ENCODE assay signal across 16 cellular contexts in the genomic region with DNA sequence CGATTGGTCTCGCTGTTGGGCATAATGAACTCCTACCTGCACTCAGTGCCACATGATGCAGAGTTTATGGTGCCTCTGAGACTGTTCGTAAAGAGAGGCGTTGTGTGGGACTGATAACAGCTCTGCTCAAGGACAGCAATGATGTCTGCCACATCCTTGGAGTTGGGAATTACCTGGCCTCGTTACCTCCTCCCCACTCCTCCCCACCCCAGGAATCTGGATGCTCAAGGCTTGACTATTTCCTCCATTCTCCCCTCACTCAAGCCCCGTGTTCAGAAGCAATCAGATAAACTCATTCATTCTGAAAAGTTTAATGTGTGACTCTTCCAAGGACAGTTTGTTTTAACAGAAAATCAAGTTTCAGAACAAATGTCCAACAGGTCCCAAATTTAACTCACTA.
A peak's percentile ranks its signal among the peaks of the same experiment; 100 is the strongest.
DNase-seq lines count a peak whose midpoint lies in the region; ATAC-seq and TF ChIP-seq lines count a peak whose summit lies in the region.
"Had no signal": no experiment of that assay in that cellular context is flagged by ENCODE, and none has a peak within 500 bp of the region (broad histone marks: within the 10 kb centered on the region; RNA-seq: fewer than 3 reads in every experiment).

No MANE protein-coding gene starts in this region.

- H2BK12ac ChIP-seq in mesenchymal stem cell (ENCODE audit: low read length in 2 of 2): peak overlapping the region; percentile 34 to 92

- DNase-seq in H7: peak; percentile 35
- DNase-seq in mammary epithelial cell: no peak
- no peak for DNase-seq in mesenchymal stem cell
- DNase-seq in suprapubic skin (ENCODE audit: low spot score in 2 of 2): no peak
- no peak for DNase-seq in stimulated activated naive CD4-positive, alpha-beta T cell (lab: John Stamatoyannopoulos, UW)
- DNase-seq in HCEC 1CT: no peak
- DNase-seq in GM10266 (ENCODE audit: extremely low spot score): no peak
- DNase-seq: COR-L47; effector memory CD8-positive, alpha-beta T cell; naive thymus-derived CD4-positive, alpha-beta T cell; NCI-H2029; NCI-H510A; stimulated activated CD4-positive, alpha-beta T cell treated with anti-CD3 and anti-CD28 coated beads, Interleukin-12 subunit alpha, Interleukin-12 subunit beta, amount 100 ng/mL, for 4 hours; WERI-Rb-1 had no signal

- no peaks in the 10 kb centered on the region for H3K79me1 ChIP-seq in mesenchymal stem cell (replicated peaks; ENCODE audit: low read length, poor library complexity, severe bottlenecking)

- no peaks in the 10 kb centered on the region for H3K79me2 ChIP-seq in mammary epithelial cell (ENCODE audit: insufficient read depth, low read length)

- H3K4ac ChIP-seq in mesenchymal stem cell (ENCODE audit: low read depth in 1 of 2, low read length in 2 of 2): peak overlapping the region in 1 of 2 experiments; percentile 81

- H2AFZ ChIP-seq in mammary epithelial cell (ENCODE audit: low read depth, low read length) (peak overlapping the region; percentile 9), mesenchymal stem cell (ENCODE audit: low read depth, low read length) (no peak overlapping the region)

- H4K20me1 ChIP-seq in mammary epithelial cell (ENCODE audit: insufficient read depth, low read length): no peaks in the 10 kb centered on the region

- TF ChIP-seq CTCF in mammary epithelial cell (conservative IDR thresholded peaks at IDR 0.05 in 1 of 2, IDR thresholded peaks at IDR 0.05 in 1 of 2; ENCODE audit: extremely low read depth in 1 of 2, insufficient read depth in 1 of 2, low read depth in 1 of 2, low read length in 2 of 2): no peak
- TF ChIP-seq CTCF in suprapubic skin (IDR thresholded peaks at IDR 0.05): no peak
- no peak for TF ChIP-seq CTCF in GM10266 (IDR thresholded peaks at IDR 0.05; ENCODE audit: control insufficient read depth, insufficient read depth, low read depth, missing control alignments)

- H3K27me3 ChIP-seq in H7 (ENCODE audit: control insufficient read depth, insufficient read depth, low read length) (no peaks in the 10 kb centered on the region), mammary epithelial cell (ENCODE audit: insufficient read depth, low read length) (no peaks in the 10 kb centered on the region), mesenchymal stem cell (ENCODE audit: control insufficient read depth in 1 of 2, insufficient read depth in 1 of 2, low read length in 2 of 2) (no peaks in the 10 kb centered on the region), suprapubic skin (no peaks in the 10 kb centered on the region)

- H2BK120ac ChIP-seq in mesenchymal stem cell (ENCODE audit: low read depth, low read length): no peak overlapping the region

- H3K14ac ChIP-seq in mesenchymal stem cell (ENCODE audit: low read length in 2 of 2): peak overlapping the region in 1 of 2 experiments; percentile 53

- no peak overlapping the region for H2BK5ac ChIP-seq in mesenchymal stem cell (ENCODE audit: low read depth, low read length, poor library complexity, severe bottlenecking)

- intact Hi-C loops in mammary epithelial cell (cut with micrococcal nuclease): no loop called here

- H3K4me2 ChIP-seq in mammary epithelial cell (ENCODE audit: insufficient read depth, low read depth, low read length): no peak overlapping the region
- H3K4me2 ChIP-seq in mesenchymal stem cell (ENCODE audit: low read length, poor library complexity, severe bottlenecking): no peak overlapping the region

- no peak for TF ChIP-seq POLR2A in suprapubic skin (IDR thresholded peaks at IDR 0.05)

- no peak for ATAC-seq in HG03457 (IDR thresholded peaks at IDR 0.05; ENCODE audit: unreplicated experiment)
- ATAC-seq: effector memory CD8-positive, alpha-beta T cell; left lobe of liver; naive thymus-derived CD4-positive, alpha-beta T cell had no signal

- TF ChIP-seq EP300 in suprapubic skin (IDR thresholded peaks at IDR 0.05): no peak

- H3K36me3 ChIP-seq in H7 (replicated peaks; ENCODE audit: control insufficient read depth, insufficient read depth, low read length) (no peaks in the 10 kb centered on the region), mammary epithelial cell (ENCODE audit: insufficient read depth, low read length) (no peaks in the 10 kb centered on the region), mesenchymal stem cell (ENCODE audit: control insufficient read depth in 1 of 2, insufficient read depth in 2 of 2, low read depth in 1 of 2, low read length in 2 of 2) (no peaks in the 10 kb centered on the region), suprapubic skin (no peaks in the 10 kb centered on the region)
- H3K36me3 ChIP-seq: WERI-Rb-1 had no signal

- H3K4me1 ChIP-seq in mammary epithelial cell (ENCODE audit: insufficient read depth, low read length) (no peaks in the 10 kb centered on the region), mesenchymal stem cell (ENCODE audit: control insufficient read depth, insufficient read depth, low read depth, low read length) (no peaks in the 10 kb centered on the region), suprapubic skin (peaks cover 36% of the 10 kb centered on the region)

- in situ Hi-C loops in mammary epithelial cell (cut with MboI; ENCODE audit: low sequenced_read_pairs in 2 of 2): no loop called here

- no peak overlapping the region for H4K91ac ChIP-seq in mesenchymal stem cell (ENCODE audit: low read length)

- BruUV-seq in mammary epithelial cell (replicated peaks; lab: Mats Ljungman, UMichigan): no TSS peak

- H3K9ac ChIP-seq in mammary epithelial cell (ENCODE audit: insufficient read depth, low read length) (no peak overlapping the region), mesenchymal stem cell (ENCODE audit: low read length) (no peak overlapping the region)

- no peak overlapping the region for H2BK15ac ChIP-seq in mesenchymal stem cell (ENCODE audit: low read depth, poor library complexity, severe bottlenecking)

- H3K18ac ChIP-seq in mesenchymal stem cell (ENCODE audit: low read depth in 1 of 2, low read length in 2 of 2): peak overlapping the region in 1 of 2 experiments; percentile 95

- peak overlapping the region; percentile 33 for H2AK5ac ChIP-seq in mesenchymal stem cell (ENCODE audit: low read length, severe bottlenecking)

- H4K8ac ChIP-seq in mesenchymal stem cell (ENCODE audit: low read length): peak overlapping the region; percentile 35

- CTCF ChIA-PET in mammary epithelial cell (lab: Charles Lee; ENCODE audit: low non-redundant PET): no interaction called here

- no peaks in the 10 kb centered on the region for H3K9me3 ChIP-seq in mammary epithelial cell (replicated peaks; ENCODE audit: insufficient read depth, low read length)
- no peaks in the 10 kb centered on the region for H3K9me3 ChIP-seq in mesenchymal stem cell (ENCODE audit: control insufficient read depth, low read length)
- no peaks in the 10 kb centered on the region for H3K9me3 ChIP-seq in suprapubic skin

- H3K4me3 ChIP-seq in H7 (ENCODE audit: insufficient read depth, low read depth, low read length) (no peak overlapping the region), mammary epithelial cell (replicated peaks in 1 of 3; ENCODE audit: insufficient read depth in 1 of 3, low read depth in 2 of 3, low read length in 3 of 3) (no peak overlapping the region), mesenchymal stem cell (ENCODE audit: insufficient read depth in 1 of 2, low read depth in 1 of 2, low read length in 2 of 2) (no peak overlapping the region), suprapubic skin (no peak overlapping the region)

- no peak overlapping the region for H3K23ac ChIP-seq in mesenchymal stem cell (ENCODE audit: low read length in 2 of 2)

- dilution Hi-C loops in mammary epithelial cell (cut with HindIII; ENCODE audit: low sequenced_read_pairs): loop anchor here (5.0 kb wide), 1 partner anchor 91 kb away; no protein-coding TSS in a partner anchor

- H3K27ac ChIP-seq in mammary epithelial cell (ENCODE audit: insufficient read depth, low read depth, low read length) (no peak overlapping the region), mesenchymal stem cell (ENCODE audit: low read length, poor library complexity, severe bottlenecking) (no peak overlapping the region), suprapubic skin (peak overlapping the region; percentile 86)
- H3K27ac ChIP-seq: WERI-Rb-1 had no signal

- 58% methylated on average over 6 of the region's 6 CpGs for WGBS in mammary epithelial cell (ENCODE audit: low coverage, missing lambda C conversion rate)
- 78% methylated on average over 6 of the region's 6 CpGs for WGBS in mesenchymal stem cell
- 88% methylated on average over 6 of the region's 6 CpGs for WGBS in suprapubic skin
